ENCODE assay signal across 14 cellular contexts in genomic region chr2:85988210-85988913, GRCh38.
DNase-seq lines count a peak whose midpoint lies in the region; ATAC-seq, FAIRE-seq and TF ChIP-seq lines count a peak whose summit lies in the region.
"Had no signal": no experiment of that assay in that cellular context is flagged by ENCODE, and none has a peak within 500 bp of the region (broad histone marks: within the 10 kb centered on the region; RNA-seq: fewer than 3 reads in every experiment).

No MANE protein-coding gene starts in this region.

- TF ChIP-seq POLR2A in K562 (conservative IDR thresholded peaks at IDR 0.05), result no peak
- no peak for TF ChIP-seq POLR2A in sigmoid colon (IDR thresholded peaks at IDR 0.05)

- CTCF ChIA-PET in K562 (lab: Yijun Ruan, JAX; ENCODE audit: low intra/inter-chr PET ratio), result no interaction called here

- WGBS in K562 (ENCODE audit: insufficient coverage, low coverage, missing lambda C conversion rate), result 34% methylated on average over 8 of the region's 10 CpGs
- WGBS in right cardiac atrium, result 71% methylated on average over 10 of the region's 10 CpGs
- 77 to 79% methylated on average over 10 of the region's 10 CpGs for WGBS in sigmoid colon, 2 donors

- DNase-seq in GM04503 (ENCODE audit: low read depth), result peak; percentile 47
- DNase-seq in K562 (ENCODE audit: extremely low read depth in 1 of 4, low spot score in 3 of 4), result peak in 1 of 4 experiments; percentile 53
- DNase-seq in right cardiac atrium, result peak in 1 of 3 donors; percentile 62
- peak; percentile 83 for DNase-seq in sigmoid colon
- DNase-seq in stimulated activated CD4-positive, alpha-beta T cell treated with anti-CD3 and anti-CD28 coated beads, Interleukin-12 subunit alpha, Interleukin-12 subunit beta, amount 100 ng/mL, for 4 hours, result no peak
- no peak for DNase-seq in NCI-H2171 treated with DMSO at 0.1 percent for 48 hours (lab: John Stamatoyannopoulos, UW)
- no peak for DNase-seq in SW480 (ENCODE audit: low spot score)
- DNase-seq: activated CD8-positive, alpha-beta memory T cell treated with anti-CD3 and anti-CD28 coated beads, Interleukin-2, amount 10 ng/mL, durations not matched to agents 7 days and 5 days; CD4-positive, alpha-beta T cell; GDM1; Karpas-422; NCI-H2171; OCI-M1 had no signal

- no peaks in the 10 kb centered on the region for H4K20me1 ChIP-seq in K562 (replicated peaks; ENCODE audit: control insufficient read depth, insufficient read depth, low read length)

- POLR2A ChIA-PET in K562 (lab: Yijun Ruan, JAX), result interaction anchor here (0.5 to 2.9 kb wide), 9 partner anchors 11 to 488 kb away, joined by 3 to 15 read pairs (median 3); no protein-coding TSS in a partner anchor

- H3K4me2 ChIP-seq in K562 (ENCODE audit: insufficient read depth, low read length), result 0 out of 2 replicates have a peak overlapping the region, but pooled peaks have one; percentile 32

- FAIRE-seq in K562 (lab: Jason Lieb, UNC), result peak; percentile 6

- TF ChIP-seq EP300 in K562 (IDR thresholded peaks at IDR 0.05; ENCODE audit: low read length) (no peak), sigmoid colon (IDR thresholded peaks at IDR 0.05) (no peak)

- peak overlapping the region; percentile 89 for H2AFZ ChIP-seq in K562 (ENCODE audit: low read depth, low read length)

- BruUV-seq in K562 (replicated peaks; lab: Mats Ljungman, UMichigan), result no TSS peak

- H3K4me3 ChIP-seq in K562, result no peak overlapping the region
- H3K4me3 ChIP-seq in right cardiac atrium (ENCODE audit: low read length), result no peak overlapping the region
- no peak overlapping the region for H3K4me3 ChIP-seq in sigmoid colon

- H3K27ac ChIP-seq in K562 (ENCODE audit: extremely low read depth, low read depth, low read length) (peak overlapping the region; percentile 43; the same call in 1 of the 3 replicates), right cardiac atrium (ENCODE audit: low read length) (peak overlapping the region; percentile 80), sigmoid colon (peak overlapping the region; percentile 56 to 73 (median 62))

- no peaks in the 10 kb centered on the region for H3K9me1 ChIP-seq in K562 (ENCODE audit: control insufficient read depth, insufficient read depth, low read length)

- no peaks in the 10 kb centered on the region for H3K79me2 ChIP-seq in K562 (ENCODE audit: control insufficient read depth, insufficient read depth, low read length)

- TF ChIP-seq RAD21 in K562 (CRISPR knock-in tag; conservative IDR thresholded peaks at IDR 0.05 in 1 of 2, IDR thresholded peaks at IDR 0.05 in 1 of 2), result no peak

- ATAC-seq in K562 (peak; percentile 61), right cardiac atrium (peak; percentile 60 to 68), HG02610 (IDR thresholded peaks at IDR 0.05; ENCODE audit: unreplicated experiment) (no peak)
- ATAC-seq: activated CD8-positive, alpha-beta memory T cell treated with anti-CD3 and anti-CD28 coated beads, Interleukin-2, amount 10 ng/mL, durations not matched to agents 7 days and 5 days had no signal

- H3K27me3 ChIP-seq in K562 (ENCODE audit: control insufficient read depth in 2 of 2, insufficient read depth in 2 of 2, low read length in 2 of 2) (no peaks in the 10 kb centered on the region), right cardiac atrium (ENCODE audit: control insufficient read depth, insufficient read depth) (no peaks in the 10 kb centered on the region), sigmoid colon (no peaks in the 10 kb centered on the region)

- TF ChIP-seq CTCF in K562 (IDR thresholded peaks at IDR 0.05 in 2 of 3, conservative IDR thresholded peaks at IDR 0.05 in 1 of 3; ENCODE audit: insufficient read depth in 2 of 3, low read depth in 1 of 3, low read length in 3 of 3) (no peak), sigmoid colon (IDR thresholded peaks at IDR 0.05) (no peak)

- H3K4me1 ChIP-seq in K562 (replicated peaks in 1 of 2; ENCODE audit: control insufficient read depth in 2 of 2, insufficient read depth in 2 of 2, low read length in 2 of 2) (peaks cover 30 to 39% of the 10 kb centered on the region in 2 experiments), right cardiac atrium (ENCODE audit: control insufficient read depth, insufficient read depth, low read length) (no peaks in the 10 kb centered on the region), sigmoid colon (peaks cover 0 to 22% (median 19%) of the 10 kb centered on the region in 4 donors)

- no peaks in the 10 kb centered on the region for H3K9me3 ChIP-seq in K562 (replicated peaks; ENCODE audit: control insufficient read depth, insufficient read depth, low read depth, low read length)
- H3K9me3 ChIP-seq in right cardiac atrium (ENCODE audit: control insufficient read depth, low read length), result no peaks in the 10 kb centered on the region
- no peaks in the 10 kb centered on the region for H3K9me3 ChIP-seq in sigmoid colon

- intact Hi-C loops in K562 (cut with micrococcal nuclease) (no loop called here), right cardiac atrium (cut with DNase I) (no loop called here), sigmoid colon (cut with DNase I) (no loop called here)

- peak overlapping the region; percentile 43 to 83; a peak in 3 of 4 replicates for H3K9ac ChIP-seq in K562 (ENCODE audit: insufficient read depth in 1 of 2, low read depth in 2 of 2, low read length in 2 of 2)

- H3K36me3 ChIP-seq in K562 (ENCODE audit: control insufficient read depth, insufficient read depth, low read length) (no peaks in the 10 kb centered on the region), sigmoid colon (no peaks in the 10 kb centered on the region)

- in situ Hi-C loops in K562 (cut with MboI), result no loop called here

TF ChIP-seq in K562, 482 proteins besides CTCF, POLR2A, EP300 and RAD21 (continues in another document):
- TF ChIP-seq CBFA2T3 (IDR thresholded peaks at IDR 0.05), result peak; percentile 70
- no peak for TF ChIP-seq HDAC8 (tag; IDR thresholded peaks at IDR 0.05)
- peak; percentile 62; the same call in 1 of the 2 replicates for TF ChIP-seq PKNOX1 (IDR thresholded peaks at IDR 0.05)
- TF ChIP-seq ESRRA (IDR thresholded peaks at IDR 0.05; ENCODE audit: borderline replicate concordance, low read depth), result no peak
- 0 out of 2 replicates have a peak, but pooled peaks have one; percentile 16 for TF ChIP-seq SMARCA4 (IDR thresholded peaks at IDR 0.05)
- TF ChIP-seq ZNF592 (IDR thresholded peaks at IDR 0.05), result peak; percentile 68; the same call in 1 of the 2 replicates
- no peak for TF ChIP-seq THRAP3 (IDR thresholded peaks at IDR 0.05; ENCODE audit: borderline replicate concordance)
- TF ChIP-seq FOXK2 (conservative IDR thresholded peaks at IDR 0.05 in 1 of 2, IDR thresholded peaks at IDR 0.05 in 1 of 2; ENCODE audit: low read depth in 2 of 2), result no peak
- TF ChIP-seq E2F5 (CRISPR knock-in tag; IDR thresholded peaks at IDR 0.05), result no peak
- no peak for TF ChIP-seq SIN3B (IDR thresholded peaks at IDR 0.05; ENCODE audit: low read depth)
- no peak for TF ChIP-seq KDM4B (IDR thresholded peaks at IDR 0.05; ENCODE audit: borderline replicate concordance in 2 of 2, low read depth in 1 of 2)
- TF ChIP-seq MAX (CRISPR knock-in tag; IDR thresholded peaks at IDR 0.05), result no peak
- TF ChIP-seq TCF3 (CRISPR knock-in tag; IDR thresholded peaks at IDR 0.05), result peak; percentile 47; the same call in 1 of the 2 replicates
- no peak for TF ChIP-seq SREBF2 (CRISPR knock-in tag; IDR thresholded peaks at IDR 0.05)

Comparison
In these comparisons a context has a peak if more than half of its experiments do, and no peak if none do; other contexts are left out.
1. DNase-seq: peak in GM04503 (single experiment) and sigmoid colon (single experiment); none in stimulated activated CD4-positive, alpha-beta T cell treated with anti-CD3 and anti-CD28 coated beads, Interleukin-12 subunit alpha, Interleukin-12 subunit beta, amount 100 ng/mL, for 4 hours (single experiment), NCI-H2171 treated with DMSO at 0.1 percent for 48 hours (single experiment) and SW480 (single experiment).
2. Peak in every context shown above with its lines, with median percentiles within 50 percentile points of each other: H3K27ac ChIP-seq.